ENCODE assay signal across 8 cellular contexts in the genomic region with DNA sequence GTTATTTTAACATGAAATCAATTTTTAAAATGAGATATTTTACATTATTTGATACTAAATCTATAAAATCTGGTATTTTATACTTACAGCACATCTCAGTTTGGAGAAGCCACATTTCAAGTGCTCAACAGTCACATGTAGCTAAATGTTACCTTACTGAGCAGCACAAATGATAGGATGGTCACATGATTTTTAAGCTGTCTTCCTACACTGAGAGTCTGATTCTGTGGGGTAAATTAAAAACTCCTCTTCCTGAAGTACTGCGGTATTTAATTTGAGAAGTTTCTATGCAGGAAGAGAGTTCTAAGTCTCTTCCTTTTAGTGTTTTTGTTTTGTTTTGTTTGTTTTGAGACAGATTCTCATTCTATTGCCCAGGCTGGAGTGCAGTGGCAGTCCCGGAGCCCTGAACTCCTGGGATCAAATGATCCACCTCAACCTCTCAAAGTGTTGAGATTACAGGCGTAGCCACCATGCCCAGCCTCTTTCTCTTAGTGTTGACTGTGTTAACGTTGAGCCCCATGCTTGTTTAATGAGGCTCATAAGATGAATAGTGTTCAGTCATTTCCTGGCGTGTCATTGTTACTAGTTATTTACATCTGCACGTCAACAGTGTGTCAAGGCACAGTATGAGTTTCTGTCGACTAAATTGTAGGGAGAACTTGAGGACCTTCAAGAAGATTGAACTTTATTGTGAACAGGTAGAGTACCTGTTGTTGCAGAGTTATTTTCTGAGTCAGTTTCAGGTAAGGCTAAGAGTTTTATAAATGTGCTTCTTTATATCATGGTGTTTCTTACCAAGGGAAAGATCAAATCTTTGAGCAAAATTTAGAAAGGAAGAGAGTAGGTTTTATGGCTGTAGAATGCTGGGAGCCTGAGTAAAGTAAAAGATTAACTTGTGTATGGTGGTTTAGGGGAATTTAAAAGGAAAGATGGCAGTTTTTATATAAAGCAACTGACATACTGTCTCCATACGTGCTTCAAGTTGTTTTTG. TPM values are rescaled to one million over a fixed set of nuclear protein-coding genes. Genes with fewer than 3 reads are reported as not detected.
DNase-seq lines count a peak whose midpoint lies in the region; ATAC-seq lines count a peak whose summit lies in the region.

No MANE protein-coding gene starts in this region.

- H3K36me3 Mint-ChIP-seq in activated naive CD4-positive, alpha-beta T cell treated with anti-CD3 and anti-CD28 coated beads, Interleukin-2, amount 50 U/mL, for 72 hours = peaks cover 28 to 30% of the 10 kb centered on the region in 2 donors

- peak overlapping the region; percentile 28 to 62 for H3K4me3 ChIP-seq in mucosa of rectum (ENCODE audit: low read length in 2 of 2)

- no peaks in the 10 kb centered on the region for H3K36me3 ChIP-seq in mucosa of rectum (ENCODE audit: control insufficient read depth in 2 of 2, insufficient read depth in 2 of 2, low read length in 2 of 2)

- DNase-seq in DMS53 (lab: John Stamatoyannopoulos, UW) (peak; percentile 87), NCI-H2029 treated with DMSO at 0.1 percent for 48 hours (lab: John Stamatoyannopoulos, UW) (peak; percentile 53), NCI-H1436 treated with DMSO at 0.1 percent for 48 hours (lab: John Stamatoyannopoulos, UW) (no peak), COLO829 (ENCODE audit: low spot score) (no peak), NCI-H1436 (lab: John Stamatoyannopoulos, UW) (no peak)
- peak in 1 of 2 donors; percentile 44 for DNase-seq in activated naive CD4-positive, alpha-beta T cell treated with anti-CD3 and anti-CD28 coated beads, Interleukin-2, amount 50 U/mL, for 72 hours (ENCODE audit: low spot score in 2 of 2)

- peak overlapping the region; percentile 86 to 99 for H3K27ac Mint-ChIP-seq in activated naive CD4-positive, alpha-beta T cell treated with anti-CD3 and anti-CD28 coated beads, Interleukin-2, amount 50 U/mL, for 72 hours

- H3K9me3 Mint-ChIP-seq in activated naive CD4-positive, alpha-beta T cell treated with anti-CD3 and anti-CD28 coated beads, Interleukin-2, amount 50 U/mL, for 72 hours = no peaks in the 10 kb centered on the region

- peak overlapping the region; percentile 51 to 53 for H3K9ac ChIP-seq in mucosa of rectum (ENCODE audit: low read depth in 1 of 2, low read length in 2 of 2)

- peaks cover 32 to 37% of the 10 kb centered on the region in 2 donors for H3K4me1 ChIP-seq in mucosa of rectum (ENCODE audit: control insufficient read depth in 2 of 2, insufficient read depth in 2 of 2, low read length in 2 of 2)

- no peaks in the 10 kb centered on the region for H3K9me3 ChIP-seq in mucosa of rectum (ENCODE audit: control insufficient read depth in 2 of 2, low read length in 2 of 2)

- H3K27ac ChIP-seq in mucosa of rectum (ENCODE audit: low read depth in 2 of 2, low read length in 2 of 2) = peak overlapping the region; percentile 85 to 92

- H3K27me3 ChIP-seq in mucosa of rectum (ENCODE audit: control insufficient read depth in 2 of 2, insufficient read depth in 2 of 2, low read length in 2 of 2) = no peaks in the 10 kb centered on the region

- ATAC-seq in activated naive CD4-positive, alpha-beta T cell treated with anti-CD3 and anti-CD28 coated beads, Interleukin-2, amount 50 U/mL, for 72 hours = peak; percentile 44 to 51
- ATAC-seq in GM18909 (IDR thresholded peaks at IDR 0.05; ENCODE audit: poor library complexity, unreplicated experiment) = no peak

RNA-seq across cellular contexts. Expression of a gene that starts 3.3 kb away (rescaled TPM):
- 10 to 100 TPM; 27.2 to 40.7 TPM for total RNA-seq in activated naive CD4-positive, alpha-beta T cell treated with anti-CD3 and anti-CD28 coated beads, Interleukin-2, amount 50 U/mL, for 72 hours

RNA-seq across cellular contexts. Expression of a gene that starts 3.5 kb away (rescaled TPM):
- total RNA-seq in activated naive CD4-positive, alpha-beta T cell treated with anti-CD3 and anti-CD28 coated beads, Interleukin-2, amount 50 U/mL, for 72 hours = 10 to 100 TPM; 11.9 to 17.6 TPM

Comparison
In these comparisons a context has a peak if more than half of its experiments do, and no peak if none do; other contexts are left out.
1. DNase-seq: peak in DMS53 (single experiment) and NCI-H2029 treated with DMSO at 0.1 percent for 48 hours (single experiment); none in NCI-H1436 treated with DMSO at 0.1 percent for 48 hours (single experiment), COLO829 (single experiment) and NCI-H1436 (single experiment).